9 cellular contexts compared by ENCODE assay signal in the genomic region with DNA sequence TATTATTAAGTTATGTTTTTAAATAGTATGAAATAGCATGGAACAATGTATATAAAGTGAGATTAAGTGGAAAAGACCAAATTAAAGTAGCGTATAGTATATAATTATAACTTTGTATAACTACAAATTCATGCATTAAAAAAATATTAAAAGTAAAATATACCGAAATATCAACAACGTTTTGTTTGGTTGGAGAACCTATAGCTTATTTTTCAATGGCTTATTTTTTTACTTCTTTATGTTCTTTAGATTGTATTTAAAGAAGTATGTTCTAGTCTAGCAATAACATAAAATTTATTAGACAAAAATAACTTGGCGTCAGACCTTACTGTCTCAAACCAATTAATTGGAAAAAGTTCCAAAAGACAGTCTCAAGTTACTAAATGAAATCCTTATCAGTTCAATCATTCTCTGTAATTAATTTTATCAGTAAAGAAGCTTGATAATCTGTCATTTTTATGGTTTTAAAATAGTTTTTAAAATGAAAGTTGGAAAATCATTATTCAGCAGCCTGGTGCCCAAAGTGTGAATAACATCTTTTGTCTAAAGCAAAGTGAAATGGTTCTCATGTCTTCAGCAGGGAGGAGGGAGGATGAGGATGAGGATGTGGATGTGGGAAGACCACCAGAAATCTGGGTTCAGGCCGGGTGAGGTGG. TPM values are rescaled to one million over a fixed set of nuclear protein-coding genes. Genes with fewer than 3 reads are reported as not detected.
DNase-seq lines count a peak whose midpoint lies in the region; ATAC-seq and FAIRE-seq lines count a peak whose summit lies in the region.
"Had no signal": no experiment of that assay in that cellular context is flagged by ENCODE, and none has a peak within 500 bp of the region (broad histone marks: within the 10 kb centered on the region; RNA-seq: fewer than 3 reads in every experiment).

No MANE protein-coding gene starts in this region.

- peak overlapping the region; percentile 72 for H3K4me3 ChIP-seq in skeletal muscle satellite cell (ENCODE audit: low read length)

- peak; percentile 69 for FAIRE-seq in frontal cortex (lab: Jason Lieb, UNC)

- no peaks in the 10 kb centered on the region for H3K4me1 ChIP-seq in skeletal muscle satellite cell (ENCODE audit: control insufficient read depth, insufficient read depth, low read length)

- ATAC-seq in HG02981 (IDR thresholded peaks at IDR 0.05; ENCODE audit: unreplicated experiment), result no peak
- ATAC-seq in HG03469 (IDR thresholded peaks at IDR 0.05; ENCODE audit: unreplicated experiment), result no peak

- H3K27me3 ChIP-seq in skeletal muscle satellite cell (ENCODE audit: control insufficient read depth, insufficient read depth, low read length), result no peaks in the 10 kb centered on the region

- DNase-seq in NOMO-1 treated with DMSO at 0.1 percent for 48 hours (lab: John Stamatoyannopoulos, UW; ENCODE audit: unreplicated experiment) (peak; percentile 46), NOMO-1 (lab: John Stamatoyannopoulos, UW; ENCODE audit: unreplicated experiment in 2 of 2) (no peak), SK-N-DZ (ENCODE audit: low spot score) (peak; percentile 14), frontal cortex (ENCODE audit: low spot score in 2 of 2) (no peak)
- DNase-seq in stimulated activated CD4-positive, alpha-beta T cell treated with anti-CD3 and anti-CD28 coated beads, Interleukin-4, amount 100 ng/mL, for 24 hours, result no peak
- DNase-seq: DND-41 had no signal

- peak overlapping the region; percentile 81 for H3K4me2 ChIP-seq in skeletal muscle satellite cell (ENCODE audit: low read length)

- peak overlapping the region; percentile 78 for H3K9ac ChIP-seq in skeletal muscle satellite cell (ENCODE audit: low read depth, low read length)

- H3K36me3 ChIP-seq in skeletal muscle satellite cell (ENCODE audit: insufficient read depth, low read length), result no peaks in the 10 kb centered on the region

- H3K9me3 ChIP-seq in skeletal muscle satellite cell (replicated peaks; ENCODE audit: low read length), result no peaks in the 10 kb centered on the region

RNA-seq across cellular contexts. Expression of a gene that starts 46.7 kb away (rescaled TPM):
- 0.20 TPM in 2 replicates for polyA plus RNA-seq in SK-N-DZ (2014; cell fraction: cytosol; rRNA removed)
- polyA plus RNA-seq in SK-N-DZ (2014; cell fraction: nucleus; rRNA removed), result 0.34 and 0.70 TPM in 2 replicates
- total RNA-seq in frontal cortex, result 4.1 TPM
- total RNA-seq in skeletal muscle satellite cell (2012; rRNA removed), result 16.2 TPM in 2 replicates

Comparison
In these comparisons a context has a peak if more than half of its experiments do, and no peak if none do; other contexts are left out.
1. DNase-seq: peak in NOMO-1 treated with DMSO at 0.1 percent for 48 hours (single experiment) and SK-N-DZ (single experiment); none in NOMO-1 (0 of 2), frontal cortex (0 of 2) and stimulated activated CD4-positive, alpha-beta T cell treated with anti-CD3 and anti-CD28 coated beads, Interleukin-4, amount 100 ng/mL, for 24 hours (single experiment).